ENCODE assay signal across 13 cellular contexts in the genomic region with DNA sequence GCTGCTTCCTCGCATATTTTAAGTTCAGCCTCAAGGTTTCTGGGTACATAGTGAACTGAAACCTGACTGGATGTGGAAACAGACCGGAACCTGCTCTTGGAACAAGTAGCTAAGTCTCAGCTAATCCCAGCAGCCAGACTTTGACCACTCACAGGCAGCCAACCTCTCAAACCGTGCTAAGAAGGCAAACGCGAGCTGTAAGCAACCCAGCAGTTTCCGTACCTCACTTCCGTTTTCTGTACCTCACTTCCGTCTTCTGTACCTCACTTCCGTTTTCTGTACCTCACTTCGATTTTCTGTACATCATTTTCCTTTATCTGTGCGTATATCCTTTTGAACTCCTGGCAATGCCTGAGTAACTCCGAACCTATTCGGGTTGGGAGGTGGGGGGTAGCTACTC.
DNase-seq lines count a peak whose midpoint lies in the region; ATAC-seq and TF ChIP-seq lines count a peak whose summit lies in the region.
"Had no signal": no experiment of that assay in that cellular context is flagged by ENCODE, and none has a peak within 500 bp of the region (broad histone marks: within the 10 kb centered on the region; RNA-seq: fewer than 3 reads in every experiment).

No MANE protein-coding gene starts in this region.

- H3F3A ChIP-seq in Loucy (ENCODE audit: low read depth), result no peaks in the 10 kb centered on the region

- H3K9me3 ChIP-seq in BLaER1 treated with 17β-estradiol and CSF1 and Interleukin-3, amounts not matched to agents 10 nM and 100 nM (replicated peaks in 1 of 11), result peaks cover 15 to 32% (median 25%) of the 10 kb centered on the region in 11 experiments; a peak in 20 of 22 replicates
- H3K9me3 ChIP-seq in Loucy (ENCODE audit: insufficient read depth, low read depth, low read length) (no peaks in the 10 kb centered on the region), mucosa of descending colon (no peaks in the 10 kb centered on the region)
- H3K9me3 ChIP-seq: esophagus squamous epithelium, psoas muscle had no signal

- H3K27ac Mint-ChIP-seq in activated T-helper 17 cell treated with anti-CD3 and anti-CD28 coated beads, Interleukin-2, amount 50 U/mL, for 72 hours, result peak overlapping the region; percentile 25
- H3K27ac Mint-ChIP-seq in neural crest cell (ENCODE audit: unreplicated experiment), result peak overlapping the region; percentile 40
- H3K27ac Mint-ChIP-seq: brain had no signal

- H3K23ac ChIP-seq in mesendoderm (ENCODE audit: low read length), result no peak overlapping the region

- H3K4me2 ChIP-seq in BLaER1 treated with 17β-estradiol and CSF1 and Interleukin-3, amounts not matched to agents 10 nM and 100 nM, result peak overlapping the region; percentile 36 to 70 (median 56)
- peak overlapping the region; percentile 6 for H3K4me2 ChIP-seq in Loucy (ENCODE audit: low read depth, low read length, poor library complexity, severe bottlenecking)
- no peak overlapping the region for H3K4me2 ChIP-seq in mesendoderm (ENCODE audit: low read length)

- H3K9ac ChIP-seq in BLaER1 treated with 17β-estradiol and CSF1 and Interleukin-3, amounts not matched to agents 10 nM and 100 nM, result no peak overlapping the region
- H3K9ac ChIP-seq in Loucy (ENCODE audit: low read depth, low read length, poor library complexity, severe bottlenecking), result no peak overlapping the region
- H3K9ac ChIP-seq in mesendoderm (ENCODE audit: low read length), result no peak overlapping the region

- TF ChIP-seq CTCF in Loucy (conservative IDR thresholded peaks at IDR 0.05; ENCODE audit: low read length) (no peak), neural crest cell (conservative IDR thresholded peaks at IDR 0.05) (no peak), mucosa of descending colon (IDR thresholded peaks at IDR 0.05) (no peak)

- no CpG with 5 or more reads among the region's 13 CpGs for WGBS in mesendoderm (ENCODE audit: extremely low coverage, insufficient coverage, low lambda C conversion rate)

- H3K56ac ChIP-seq in mesendoderm (ENCODE audit: low read length), result no peak overlapping the region

- H4K20me1 ChIP-seq in BLaER1 treated with 17β-estradiol and CSF1 and Interleukin-3, amounts not matched to agents 10 nM and 100 nM, result no peaks in the 10 kb centered on the region
- no peaks in the 10 kb centered on the region for H4K20me1 ChIP-seq in Loucy (ENCODE audit: insufficient read depth, low read length, poor library complexity, severe bottlenecking)

- no peak overlapping the region for H2BK15ac ChIP-seq in mesendoderm (replicated peaks; ENCODE audit: low read depth)

- H3K27ac ChIP-seq in BLaER1 treated with 17β-estradiol and CSF1 and Interleukin-3, amounts not matched to agents 10 nM and 100 nM, result peak overlapping the region in 10 of 11 experiments; percentile 0 to 73 (median 50); a peak in 14 of 22 replicates
- H3K27ac ChIP-seq in mesendoderm (ENCODE audit: low read depth, low read length), result no peak overlapping the region
- H3K27ac ChIP-seq: esophagus squamous epithelium, psoas muscle had no signal

- no peak overlapping the region for H4K5ac ChIP-seq in mesendoderm (ENCODE audit: low read length)

- H2BK120ac ChIP-seq in mesendoderm (ENCODE audit: low read depth, low read length), result no peak overlapping the region

- no peak overlapping the region for H3K4me3 Mint-ChIP-seq in activated T-helper 17 cell treated with anti-CD3 and anti-CD28 coated beads, Interleukin-2, amount 50 U/mL, for 72 hours
- no peak overlapping the region for H3K4me3 Mint-ChIP-seq in neural crest cell
- H3K4me3 Mint-ChIP-seq: brain had no signal

- H3K4ac ChIP-seq in mesendoderm (ENCODE audit: low read depth, low read length), result no peak overlapping the region

- H3K79me1 ChIP-seq in mesendoderm (ENCODE audit: low read length), result no peaks in the 10 kb centered on the region

- no peak overlapping the region for H4K8ac ChIP-seq in mesendoderm (ENCODE audit: low read depth, low read length)

- H3K79me2 ChIP-seq in Loucy (ENCODE audit: insufficient read depth, low read length), result no peaks in the 10 kb centered on the region
- H3K79me2 ChIP-seq in mesendoderm (ENCODE audit: control insufficient read depth, insufficient read depth, low read length), result no peaks in the 10 kb centered on the region

- H2AFZ ChIP-seq in Loucy (ENCODE audit: low read length), result 0 out of 2 replicates have a peak overlapping the region, but pooled peaks have one; percentile 26

- H3K4me1 Mint-ChIP-seq in activated T-helper 17 cell treated with anti-CD3 and anti-CD28 coated beads, Interleukin-2, amount 50 U/mL, for 72 hours, result peaks cover 6% of the 10 kb centered on the region
- peaks cover 25% of the 10 kb centered on the region for H3K4me1 Mint-ChIP-seq in neural crest cell
- H3K4me1 Mint-ChIP-seq: brain had no signal

- no peaks in the 10 kb centered on the region for H3K27me3 Mint-ChIP-seq in activated T-helper 17 cell treated with anti-CD3 and anti-CD28 coated beads, Interleukin-2, amount 50 U/mL, for 72 hours
- H3K27me3 Mint-ChIP-seq in neural crest cell (ENCODE audit: low read depth), result no peaks in the 10 kb centered on the region
- H3K27me3 Mint-ChIP-seq: brain had no signal

- H3K36me3 Mint-ChIP-seq in activated T-helper 17 cell treated with anti-CD3 and anti-CD28 coated beads, Interleukin-2, amount 50 U/mL, for 72 hours (ENCODE audit: low read depth), result peaks cover 4% of the 10 kb centered on the region
- H3K36me3 Mint-ChIP-seq in neural crest cell (ENCODE audit: low read depth), result peaks cover 33% of the 10 kb centered on the region
- H3K36me3 Mint-ChIP-seq: brain had no signal

- no peak overlapping the region for H2BK5ac ChIP-seq in mesendoderm (ENCODE audit: low read length)

- H2AK5ac ChIP-seq in mesendoderm (ENCODE audit: low read length), result no peak overlapping the region

- no peak overlapping the region for H3K18ac ChIP-seq in mesendoderm (ENCODE audit: low read length)

- H3K9me3 Mint-ChIP-seq in activated T-helper 17 cell treated with anti-CD3 and anti-CD28 coated beads, Interleukin-2, amount 50 U/mL, for 72 hours, result no peaks in the 10 kb centered on the region
- H3K9me3 Mint-ChIP-seq in neural crest cell, result peaks cover 19% of the 10 kb centered on the region

- H3K9me2 ChIP-seq in Loucy (replicated peaks; ENCODE audit: low read depth, low read length), result no peaks in the 10 kb centered on the region

- H3K4me3 ChIP-seq in BLaER1 treated with 17β-estradiol and CSF1 and Interleukin-3, amounts not matched to agents 10 nM and 100 nM, result peak overlapping the region in 8 of 10 experiments; percentile 3 to 53 (median 25); a peak in 8 of 20 replicates
- H3K4me3 ChIP-seq in Loucy (ENCODE audit: low read length, poor library complexity, severe bottlenecking) (no peak overlapping the region), mucosa of descending colon (no peak overlapping the region), mesendoderm (ENCODE audit: low read length) (no peak overlapping the region)
- H3K4me3 ChIP-seq: psoas muscle had no signal

- peaks cover 0 to 8% (median 0%) of the 10 kb centered on the region in 11 experiments; a peak in 3 of 22 replicates for H3K36me3 ChIP-seq in BLaER1 treated with 17β-estradiol and CSF1 and Interleukin-3, amounts not matched to agents 10 nM and 100 nM
- H3K36me3 ChIP-seq in Loucy (ENCODE audit: insufficient read depth, low read length) (no peaks in the 10 kb centered on the region), mucosa of descending colon (ENCODE audit: low read depth) (no peaks in the 10 kb centered on the region), mesendoderm (ENCODE audit: control insufficient read depth, insufficient read depth, low read length) (no peaks in the 10 kb centered on the region)
- H3K36me3 ChIP-seq: esophagus squamous epithelium had no signal

- ATAC-seq in activated T-helper 17 cell treated with anti-CD3 and anti-CD28 coated beads, Interleukin-2, amount 50 U/mL, for 72 hours (replicated peaks), result no peak
- ATAC-seq in mucosa of descending colon, result no peak
- ATAC-seq: psoas muscle had no signal

- DNase-seq in neural crest cell (ENCODE audit: low read depth, low spot score), result no peak
- no peak for DNase-seq in EL
- no peak for DNase-seq in islet precursor cell
- DNase-seq in mucosa of descending colon, result no peak
- DNase-seq in mesendoderm, result no peak
- DNase-seq: esophagus squamous epithelium, NCI-H446, psoas muscle, T-helper 2 cell had no signal

- intact Hi-C loops in mucosa of descending colon (cut with DNase I, micrococcal nuclease), result no loop called here

- no peaks in the 10 kb centered on the region for H3K27me3 ChIP-seq in BLaER1 treated with 17β-estradiol and CSF1 and Interleukin-3, amounts not matched to agents 10 nM and 100 nM
- H3K27me3 ChIP-seq in Loucy (ENCODE audit: insufficient read depth, low read length, poor library complexity, severe bottlenecking) (no peaks in the 10 kb centered on the region), mesendoderm (ENCODE audit: insufficient read depth, low read length, poor library complexity) (no peaks in the 10 kb centered on the region)
- H3K27me3 ChIP-seq: esophagus squamous epithelium had no signal

- H3K4me1 ChIP-seq in BLaER1 treated with 17β-estradiol and CSF1 and Interleukin-3, amounts not matched to agents 10 nM and 100 nM, result peaks cover 5 to 15% (median 11%) of the 10 kb centered on the region in 10 experiments; a peak in 17 of 20 replicates
- H3K4me1 ChIP-seq in Loucy (ENCODE audit: insufficient read depth, low read length, poor library complexity, severe bottlenecking) (peaks cover 4% of the 10 kb centered on the region), mucosa of descending colon (ENCODE audit: low read depth) (no peaks in the 10 kb centered on the region), mesendoderm (ENCODE audit: control insufficient read depth, low read depth, low read length) (no peaks in the 10 kb centered on the region)
- H3K4me1 ChIP-seq: esophagus squamous epithelium, psoas muscle had no signal

Comparison
In these comparisons a context has a peak if more than half of its experiments do, and no peak if none do; other contexts are left out.
1. H3K4me3 ChIP-seq: peak in BLaER1 treated with 17β-estradiol and CSF1 and Interleukin-3, amounts not matched to agents 10 nM and 100 nM (8 of 10); none in Loucy (single experiment), mucosa of descending colon (single experiment) and mesendoderm (single experiment).